ENCODE assay signal across 12 cellular contexts in genomic region chr13:100854091-100854490, GRCh38.
"Had no signal": no experiment of that assay in that cellular context is flagged by ENCODE, and none has a peak within 500 bp of the region (broad histone marks: within the 10 kb centered on the region; RNA-seq: fewer than 3 reads in every experiment).

No MANE protein-coding gene starts in this region.

- H3K27ac ChIP-seq: thyroid gland, uterus had no signal

- H3K4me3 ChIP-seq: thyroid gland, uterus had no signal

- H3K9me3 ChIP-seq: thyroid gland, uterus had no signal

- DNase-seq: activated CD4-positive, alpha-beta T cell treated with anti-CD3 and anti-CD28 coated beads, Interleukin-2, amount 50 U/mL, for 1 hour; activated naive CD8-positive, alpha-beta T cell treated with anti-CD3 and anti-CD28 coated beads for 36 hours; cortex of kidney; effector CD4-positive, alpha-beta T cell; foreskin fibroblast; left colon; naive thymus-derived CD4-positive, alpha-beta T cell; posterior cingulate gyrus; stimulated activated CD4-positive, alpha-beta T cell treated with anti-CD3 and anti-CD28 coated beads, Interleukin-2, amount 100 ng/mL, for 48 hours; thyroid gland; uterus had no signal

- FAIRE-seq: endothelial cell of umbilical vein had no signal

- H3K27me3 ChIP-seq: thyroid gland, uterus had no signal

- H3K36me3 ChIP-seq: thyroid gland, uterus had no signal

- H3K4me1 ChIP-seq: thyroid gland, uterus had no signal
